Comparison of ENCODE assay signal across 13 cellular contexts in the genomic region with DNA sequence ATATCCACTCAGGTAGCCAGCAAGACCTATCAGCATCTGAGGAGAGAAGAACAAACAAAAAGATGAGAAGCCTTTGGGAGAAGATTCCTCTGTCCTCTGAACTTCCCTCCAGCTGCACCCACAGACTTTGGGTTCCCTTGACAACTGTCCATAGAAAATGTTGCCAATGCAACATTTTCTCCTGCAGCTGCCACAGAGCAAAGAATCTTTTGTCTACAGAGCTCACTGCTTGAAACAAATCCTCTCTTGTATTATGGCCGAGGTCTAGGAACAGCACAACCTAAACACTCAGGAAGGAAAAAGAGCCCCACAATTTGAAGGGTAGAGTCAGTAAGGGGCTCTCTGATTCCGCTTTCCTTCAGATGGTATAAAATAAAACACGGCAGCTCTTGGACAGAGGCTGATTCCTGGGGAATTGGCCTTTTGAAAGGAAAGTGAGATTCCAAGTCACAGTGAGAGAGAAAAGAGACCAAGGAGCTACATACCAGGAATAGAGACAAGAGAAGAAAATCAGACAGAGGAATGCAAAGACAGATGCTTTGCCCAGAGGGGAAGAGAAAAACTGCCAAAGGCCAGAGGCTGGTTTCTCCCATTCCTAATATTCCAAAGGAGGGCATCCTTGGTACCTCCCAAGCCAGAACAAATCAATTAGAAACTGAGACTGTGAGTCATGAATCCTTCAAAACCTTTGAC. TPM values are rescaled to one million over a fixed set of nuclear protein-coding genes. Genes with fewer than 3 reads are reported as not detected.
DNase-seq lines count a peak whose midpoint lies in the region; ATAC-seq, FAIRE-seq and TF ChIP-seq lines count a peak whose summit lies in the region.
"Had no signal": no experiment of that assay in that cellular context is flagged by ENCODE, and none has a peak within 500 bp of the region (broad histone marks: within the 10 kb centered on the region; RNA-seq: fewer than 3 reads in every experiment).

No MANE protein-coding gene starts in this region.

- H3K4me1 ChIP-seq in HepG2 (ENCODE audit: insufficient read depth, low read length) (peaks cover 56% of the 10 kb centered on the region), right lobe of liver (peaks cover 0 to 11% (median 7%) of the 10 kb centered on the region in 4 donors), esophagus muscularis mucosa (peaks cover 3 to 31% (median 19%) of the 10 kb centered on the region in 4 donors), neural progenitor cell (peaks cover 18% of the 10 kb centered on the region)
- H3K4me1 ChIP-seq: prostate gland had no signal

- H4K20me1 ChIP-seq in HepG2 (ENCODE audit: insufficient read depth, low read length) (no peaks in the 10 kb centered on the region), neural progenitor cell (ENCODE audit: low read depth) (no peaks in the 10 kb centered on the region)

- intact Hi-C loops in HepG2 (cut with micrococcal nuclease; ENCODE audit: unreplicated experiment) (no loop called here), right lobe of liver (cut with DNase I) (no loop called here), esophagus muscularis mucosa (cut with DNase I) (no loop called here)

- peaks cover 9 to 17% of the 10 kb centered on the region in 2 experiments for H3K36me3 ChIP-seq in HepG2 (replicated peaks in 1 of 2; ENCODE audit: control insufficient read depth in 1 of 2, insufficient read depth in 2 of 2, low read length in 2 of 2)
- H3K36me3 ChIP-seq in right lobe of liver, result no peaks in the 10 kb centered on the region
- H3K36me3 ChIP-seq in esophagus muscularis mucosa, result peaks cover 7 to 50% (median 39%) of the 10 kb centered on the region in 4 donors
- H3K36me3 ChIP-seq in neural progenitor cell, result no peaks in the 10 kb centered on the region
- H3K36me3 ChIP-seq: prostate gland had no signal

- H3K9me3 Mint-ChIP-seq in neural progenitor cell, result no peaks in the 10 kb centered on the region
- H3K9me3 Mint-ChIP-seq in activated T-cell treated with anti-CD3 and anti-CD28 coated beads, Interleukin-2, amount 50 U/mL, for 24 hours, result no peaks in the 10 kb centered on the region
- H3K9me3 Mint-ChIP-seq: activated T-cell treated with anti-CD3 and anti-CD28 coated beads, Interleukin-2, amount 50 U/mL, for 72 hours had no signal

- TF ChIP-seq CTCF in HepG2 (CRISPR knock-in tag; IDR thresholded peaks at IDR 0.05) (no peak), right lobe of liver (IDR thresholded peaks at IDR 0.05) (no peak), esophagus muscularis mucosa (IDR thresholded peaks at IDR 0.05) (no peak), neural progenitor cell (IDR thresholded peaks at IDR 0.05) (no peak)

- DNase-seq in HepG2 (ENCODE audit: low spot score), result no peak
- DNase-seq in right lobe of liver, result no peak
- no peak for DNase-seq in esophagus muscularis mucosa (ENCODE audit: extremely low spot score)
- DNase-seq in neural progenitor cell (ENCODE audit: low spot score), result peak; percentile 34
- no peak for DNase-seq in activated CD4-positive, alpha-beta T cell treated with anti-CD3 and anti-CD28 coated beads for 48 hours
- DNase-seq in activated T-cell treated with anti-CD3 and anti-CD28 coated beads, Interleukin-2, amount 50 U/mL, for 24 hours, result no peak
- no peak for DNase-seq in LoVo (ENCODE audit: low spot score)
- DNase-seq in NCI-H1105 (lab: John Stamatoyannopoulos, UW), result no peak
- DNase-seq: effector CD8-positive, alpha-beta T cell; GF-D8; HCEC 1CT had no signal

- no TSS peak for BruUV-seq in HepG2 (replicated peaks; lab: Mats Ljungman, UMichigan)

- H3K9ac ChIP-seq in HepG2 (ENCODE audit: insufficient read depth, low read depth, low read length), result no peak overlapping the region; the same call in 1 of the 2 replicates
- H3K9ac ChIP-seq in neural progenitor cell, result peak overlapping the region; percentile 17

- H3K27me3 ChIP-seq in HepG2 (ENCODE audit: control insufficient read depth in 1 of 2, insufficient read depth in 2 of 2, low read length in 2 of 2) (no peaks in the 10 kb centered on the region), right lobe of liver (no peaks in the 10 kb centered on the region), esophagus muscularis mucosa (no peaks in the 10 kb centered on the region), neural progenitor cell (no peaks in the 10 kb centered on the region)

- peaks cover 33% of the 10 kb centered on the region for H3K4me1 Mint-ChIP-seq in neural progenitor cell
- H3K4me1 Mint-ChIP-seq in activated T-cell treated with anti-CD3 and anti-CD28 coated beads, Interleukin-2, amount 50 U/mL, for 24 hours (ENCODE audit: low read depth), result peaks cover 37% of the 10 kb centered on the region

- TF ChIP-seq EP300 in HepG2 (IDR thresholded peaks at IDR 0.05; ENCODE audit: low read depth in 2 of 2, low read length in 2 of 2) (no peak), HepG2 (CRISPR knock-in tag; IDR thresholded peaks at IDR 0.05; ENCODE audit: borderline replicate concordance) (no peak), esophagus muscularis mucosa (IDR thresholded peaks at IDR 0.05) (no peak)

- H3K9me3 ChIP-seq in HepG2 (ENCODE audit: low read length) (no peaks in the 10 kb centered on the region), right lobe of liver (no peaks in the 10 kb centered on the region), esophagus muscularis mucosa (no peaks in the 10 kb centered on the region), neural progenitor cell (ENCODE audit: low read depth) (no peaks in the 10 kb centered on the region)
- H3K9me3 ChIP-seq: prostate gland had no signal

- H3K4me3 Mint-ChIP-seq in neural progenitor cell, result peak overlapping the region; percentile 42
- H3K4me3 Mint-ChIP-seq in activated T-cell treated with anti-CD3 and anti-CD28 coated beads, Interleukin-2, amount 50 U/mL, for 24 hours, result no peak overlapping the region

- peak overlapping the region; percentile 52 for H3K27ac ChIP-seq in HepG2 (ENCODE audit: extremely low read length, insufficient read depth, low read length)
- H3K27ac ChIP-seq in right lobe of liver, result no peak overlapping the region
- peak overlapping the region; percentile 12 to 62 (median 30) for H3K27ac ChIP-seq in esophagus muscularis mucosa (replicated peaks in 1 of 4)
- H3K27ac ChIP-seq in neural progenitor cell, result peak overlapping the region; percentile 77
- H3K27ac ChIP-seq: prostate gland had no signal

- WGBS in HepG2 (ENCODE audit: low lambda C conversion rate), result 82% methylated on average over 3 of the region's 3 CpGs
- 71% methylated on average over 3 of the region's 3 CpGs for WGBS in right lobe of liver (ENCODE audit: insufficient coverage, low coverage, low lambda C conversion rate, missing lambda C conversion rate)
- WGBS in esophagus muscularis mucosa, result 52% methylated on average over 3 of the region's 3 CpGs

- ATAC-seq in HepG2 (no peak), right lobe of liver (no peak)
- ATAC-seq: activated T-cell treated with anti-CD3 and anti-CD28 coated beads, Interleukin-2, amount 50 U/mL, for 72 hours had no signal

- no peak overlapping the region for H2AFZ ChIP-seq in HepG2 (ENCODE audit: low read length)
- H2AFZ ChIP-seq in neural progenitor cell (replicated peaks), result no peak overlapping the region

- TF ChIP-seq RAD21 in HepG2 (CRISPR knock-in tag; IDR thresholded peaks at IDR 0.05), result no peak

- POLR2A ChIA-PET in HepG2 (lab: Yijun Ruan, JAX), result interaction anchor here (1.0 to 1.5 kb wide), 3 partner anchors 9 to 14 kb away, joined by 4 to 6 read pairs (median 4); a partner anchor contains a TSS

- H3K27ac Mint-ChIP-seq in neural progenitor cell, result peak overlapping the region; percentile 98
- H3K27ac Mint-ChIP-seq in activated T-cell treated with anti-CD3 and anti-CD28 coated beads, Interleukin-2, amount 50 U/mL, for 24 hours, result no peak overlapping the region
- H3K27ac Mint-ChIP-seq: activated T-cell treated with anti-CD3 and anti-CD28 coated beads, Interleukin-2, amount 50 U/mL, for 72 hours had no signal

- H3K4me2 ChIP-seq in HepG2 (ENCODE audit: low read depth, low read length) (peak overlapping the region; percentile 34), neural progenitor cell (peak overlapping the region; percentile 68)

- H3F3A ChIP-seq in neural progenitor cell (ENCODE audit: low read depth), result peaks cover 9% of the 10 kb centered on the region

- in situ Hi-C loops in HepG2 (cut with HindIII; ENCODE audit: extremely low pct_ligation_motif_present, low pct_unique_long_range_greater_than_20kb), result loop anchor here (10.0 kb wide), 2 partner anchors 108 to 238 kb away; no protein-coding TSS in a partner anchor

- H3K27me3 Mint-ChIP-seq in neural progenitor cell (ENCODE audit: insufficient read depth, low read depth), result no peaks in the 10 kb centered on the region
- H3K27me3 Mint-ChIP-seq in activated T-cell treated with anti-CD3 and anti-CD28 coated beads, Interleukin-2, amount 50 U/mL, for 24 hours, result no peaks in the 10 kb centered on the region

- no peak for TF ChIP-seq POLR2A in HepG2 (IDR thresholded peaks at IDR 0.05; ENCODE audit: insufficient read depth in 1 of 2, low read depth in 2 of 2, low read length in 2 of 2)
- no peak for TF ChIP-seq POLR2A in right lobe of liver (IDR thresholded peaks at IDR 0.05)
- TF ChIP-seq POLR2A in esophagus muscularis mucosa (IDR thresholded peaks at IDR 0.05; ENCODE audit: low read depth), result no peak

- no peak overlapping the region for H3K4me3 ChIP-seq in HepG2 (replicated peaks in 1 of 3; ENCODE audit: insufficient read depth in 1 of 3, low read depth in 2 of 3, low read length in 3 of 3)
- H3K4me3 ChIP-seq in right lobe of liver, result no peak overlapping the region
- no peak overlapping the region for H3K4me3 ChIP-seq in esophagus muscularis mucosa
- H3K4me3 ChIP-seq in neural progenitor cell, result peak overlapping the region; percentile 22
- H3K4me3 ChIP-seq: prostate gland had no signal

- FAIRE-seq in HepG2 (lab: Jason Lieb, UNC), result no peak

- H3K36me3 Mint-ChIP-seq in neural progenitor cell, result peaks cover 21% of the 10 kb centered on the region
- peaks cover 21% of the 10 kb centered on the region for H3K36me3 Mint-ChIP-seq in activated T-cell treated with anti-CD3 and anti-CD28 coated beads, Interleukin-2, amount 50 U/mL, for 24 hours (ENCODE audit: low read depth)

- H3K79me2 ChIP-seq in HepG2 (ENCODE audit: insufficient read depth, low read length), result no peaks in the 10 kb centered on the region
- no peaks in the 10 kb centered on the region for H3K79me2 ChIP-seq in neural progenitor cell (ENCODE audit: low read depth)

- CTCF ChIA-PET in HepG2 (lab: Yijun Ruan, JAX; ENCODE audit: low intra/inter-chr PET ratio, low total read pairs), result no interaction called here

RNA-seq across cellular contexts. Expression of a gene that starts 14.1 kb away (rescaled TPM):
- total RNA-seq in HepG2 (2016; rRNA removed; fragmentation: Illumina TruSeq; extraction: Trizol), result 7.9 and 15.9 TPM in 2 replicates
- 4.5 and 5.3 TPM in 2 replicates for total RNA-seq in HepG2 (2016; cell fraction: cytosol; rRNA removed; fragmentation: Illumina TruSeq; extraction: Trizol; ENCODE audit: low read depth)
- total RNA-seq in HepG2 (2016; cell fraction: insoluble cytoplasmic fraction; rRNA removed; fragmentation: Illumina TruSeq; extraction: Trizol), result 5.7 and 18.9 TPM in 2 replicates
- total RNA-seq in HepG2 (2016; cell fraction: membrane; rRNA removed; fragmentation: Illumina TruSeq; extraction: Trizol), result 5.6 and 9.7 TPM in 2 replicates
- total RNA-seq in HepG2 (2016; cell fraction: nucleus; rRNA removed; fragmentation: Illumina TruSeq; extraction: Trizol), result 26.2 and 26.6 TPM in 2 replicates
- 15.3 and 17.7 TPM in 2 replicates for polyA plus RNA-seq in HepG2 (2011; rRNA removed)
- polyA plus RNA-seq in HepG2 (2011; cell fraction: cytosol; rRNA removed), result 5.3 and 6.1 TPM in 2 replicates
- polyA plus RNA-seq in HepG2 (2011; cell fraction: nucleus; rRNA removed), result 104 and 129 TPM in 2 replicates
- 10.4 and 12.2 TPM in 2 replicates for polyA plus RNA-seq in HepG2 (2012)
- polyA plus RNA-seq in HepG2 (2016; cell fraction: cytosol; fragmentation: Illumina TruSeq; extraction: Trizol; ENCODE audit: low read depth), result 5.4 and 5.6 TPM in 2 replicates
- polyA plus RNA-seq in HepG2 (2016; cell fraction: insoluble cytoplasmic fraction; fragmentation: Illumina TruSeq; extraction: Trizol; ENCODE audit: low read depth), result 10.3 and 13.4 TPM in 2 replicates
- 8.1 and 9.6 TPM in 2 replicates for polyA plus RNA-seq in HepG2 (2016; cell fraction: membrane; fragmentation: Illumina TruSeq; extraction: Trizol; ENCODE audit: low read depth)
- polyA plus RNA-seq in HepG2 (2016; cell fraction: nucleus; fragmentation: Illumina TruSeq; extraction: Trizol; ENCODE audit: insufficient read depth, low read depth), result 96.8 and 106 TPM in 2 replicates
- polyA minus RNA-seq in HepG2 (2011; rRNA and poly(A)+ RNA removed; ENCODE audit: low replicate concordance), result 34.5 and 36.8 TPM in 2 replicates
- polyA minus RNA-seq in HepG2 (2011; cell fraction: cytosol; rRNA and poly(A)+ RNA removed), result 6.0 and 8.1 TPM in 2 replicates
- 38.1 and 42.3 TPM in 2 replicates for polyA minus RNA-seq in HepG2 (2011; cell fraction: nucleus; rRNA and poly(A)+ RNA removed)
- total RNA-seq in right lobe of liver, result 10 to 100 TPM in 5 of 6 experiments, 1 to 10 TPM in 1; 5.5 to 15.9 (median 12.9) TPM
- 10 to 100 TPM; 13.3 to 29.2 (median 14.5) TPM for total RNA-seq in esophagus muscularis mucosa
- 6.2 and 14.7 TPM in 2 replicates for total RNA-seq in neural progenitor cell (ENCODE audit: low replicate concordance)

RNA-seq across cellular contexts. Expression of a gene that starts 14.3 kb away (rescaled TPM):
- 26.9 and 27.6 TPM in 2 replicates for total RNA-seq in HepG2 (2016; rRNA removed; fragmentation: Illumina TruSeq; extraction: Trizol)
- total RNA-seq in HepG2 (2016; cell fraction: cytosol; rRNA removed; fragmentation: Illumina TruSeq; extraction: Trizol; ENCODE audit: low read depth), result 6.7 and 6.9 TPM in 2 replicates
- 26.1 and 26.7 TPM in 2 replicates for total RNA-seq in HepG2 (2016; cell fraction: insoluble cytoplasmic fraction; rRNA removed; fragmentation: Illumina TruSeq; extraction: Trizol)
- total RNA-seq in HepG2 (2016; cell fraction: membrane; rRNA removed; fragmentation: Illumina TruSeq; extraction: Trizol), result 10.4 TPM in 2 replicates
- total RNA-seq in HepG2 (2016; cell fraction: nucleus; rRNA removed; fragmentation: Illumina TruSeq; extraction: Trizol), result 19.7 and 22.0 TPM in 2 replicates
- 14.4 and 15.7 TPM in 2 replicates for polyA plus RNA-seq in HepG2 (2011; rRNA removed)
- 15.4 and 20.2 TPM in 2 replicates for polyA plus RNA-seq in HepG2 (2011; cell fraction: cytosol; rRNA removed)
- polyA plus RNA-seq in HepG2 (2011; cell fraction: nucleus; rRNA removed), result 25.0 and 27.1 TPM in 2 replicates
- 18.1 and 18.4 TPM in 2 replicates for polyA plus RNA-seq in HepG2 (2012)
- polyA plus RNA-seq in HepG2 (2016; cell fraction: cytosol; fragmentation: Illumina TruSeq; extraction: Trizol; ENCODE audit: low read depth), result 4.9 and 5.3 TPM in 2 replicates
- polyA plus RNA-seq in HepG2 (2016; cell fraction: insoluble cytoplasmic fraction; fragmentation: Illumina TruSeq; extraction: Trizol; ENCODE audit: low read depth), result 29.6 and 30.1 TPM in 2 replicates
- 7.6 and 9.5 TPM in 2 replicates for polyA plus RNA-seq in HepG2 (2016; cell fraction: membrane; fragmentation: Illumina TruSeq; extraction: Trizol; ENCODE audit: low read depth)
- 20.3 and 23.0 TPM in 2 replicates for polyA plus RNA-seq in HepG2 (2016; cell fraction: nucleus; fragmentation: Illumina TruSeq; extraction: Trizol; ENCODE audit: insufficient read depth, low read depth)
- 25.0 and 25.5 TPM in 2 replicates for polyA minus RNA-seq in HepG2 (2011; rRNA and poly(A)+ RNA removed; ENCODE audit: low replicate concordance)
- 3.9 and 5.6 TPM in 2 replicates for polyA minus RNA-seq in HepG2 (2011; cell fraction: cytosol; rRNA and poly(A)+ RNA removed)
- polyA minus RNA-seq in HepG2 (2011; cell fraction: nucleus; rRNA and poly(A)+ RNA removed), result 37.7 and 42.4 TPM in 2 replicates
- total RNA-seq in right lobe of liver, result 100 to 1,000 TPM in 1 of 6 experiments, 10 to 100 TPM in 5; 31.1 to 123 (median 50.0) TPM
- total RNA-seq in esophagus muscularis mucosa, result 10 to 100 TPM in 2 of 4 donors, 1 to 10 TPM in 2; 8.0 to 12.3 (median 9.9) TPM
- 44.2 and 52.5 TPM in 2 replicates for total RNA-seq in neural progenitor cell (ENCODE audit: low replicate concordance)

RNA-seq across cellular contexts. Expression of a gene that starts 35.5 kb away (rescaled TPM):
- total RNA-seq in HepG2 (2016; rRNA removed; fragmentation: Illumina TruSeq; extraction: Trizol) (not detected in 2 replicates), right lobe of liver (not detected), esophagus muscularis mucosa (1 to 10 TPM; 2.7 to 4.6 (median 3.6) TPM), neural progenitor cell (ENCODE audit: low replicate concordance) (not detected in 2 replicates)
- total RNA-seq in HepG2 (2016; cell fraction: cytosol; rRNA removed; fragmentation: Illumina TruSeq; extraction: Trizol; ENCODE audit: low read depth), result not detected in 2 replicates
- total RNA-seq in HepG2 (2016; cell fraction: insoluble cytoplasmic fraction; rRNA removed; fragmentation: Illumina TruSeq; extraction: Trizol), result not detected in 2 replicates
- total RNA-seq in HepG2 (2016; cell fraction: membrane; rRNA removed; fragmentation: Illumina TruSeq; extraction: Trizol), result not detected in 2 replicates
- not detected in 2 replicates for total RNA-seq in HepG2 (2016; cell fraction: nucleus; rRNA removed; fragmentation: Illumina TruSeq; extraction: Trizol)
- polyA plus RNA-seq in HepG2 (2011; rRNA removed), result 0.04 and 0.05 TPM in 2 replicates
- 0.03 and 0.09 TPM in 2 replicates for polyA plus RNA-seq in HepG2 (2011; cell fraction: cytosol; rRNA removed)
- polyA plus RNA-seq in HepG2 (2011; cell fraction: nucleus; rRNA removed), result not detected in 2 replicates
- polyA plus RNA-seq in HepG2 (2012), result not detected in 2 replicates
- polyA plus RNA-seq in HepG2 (2016; cell fraction: cytosol; fragmentation: Illumina TruSeq; extraction: Trizol; ENCODE audit: low read depth), result not detected in 2 replicates
- polyA plus RNA-seq in HepG2 (2016; cell fraction: insoluble cytoplasmic fraction; fragmentation: Illumina TruSeq; extraction: Trizol; ENCODE audit: low read depth), result not detected in 2 replicates
- 0.09 TPM in 1 of 2 replicates, not detected in the other for polyA plus RNA-seq in HepG2 (2016; cell fraction: membrane; fragmentation: Illumina TruSeq; extraction: Trizol; ENCODE audit: low read depth)
- polyA plus RNA-seq in HepG2 (2016; cell fraction: nucleus; fragmentation: Illumina TruSeq; extraction: Trizol; ENCODE audit: insufficient read depth, low read depth), result not detected in 2 replicates
- not detected in 2 replicates for polyA minus RNA-seq in HepG2 (2011; rRNA and poly(A)+ RNA removed; ENCODE audit: low replicate concordance)
- polyA minus RNA-seq in HepG2 (2011; cell fraction: cytosol; rRNA and poly(A)+ RNA removed), result not detected in 2 replicates
- not detected in 2 replicates for polyA minus RNA-seq in HepG2 (2011; cell fraction: nucleus; rRNA and poly(A)+ RNA removed)
- total RNA-seq: activated T-cell treated with anti-CD3 and anti-CD28 coated beads, Interleukin-2, amount 50 U/mL, for 72 hours had no signal

Comparison
In these comparisons a context has a peak if more than half of its experiments do, and no peak if none do; other contexts are left out.
1. H3K27ac ChIP-seq: peak in HepG2 (single experiment), esophagus muscularis mucosa (4 of 4) and neural progenitor cell (single experiment); none in right lobe of liver (0 of 3).